Comparison of ENCODE assay signal across 16 cellular contexts in the genomic region with DNA sequence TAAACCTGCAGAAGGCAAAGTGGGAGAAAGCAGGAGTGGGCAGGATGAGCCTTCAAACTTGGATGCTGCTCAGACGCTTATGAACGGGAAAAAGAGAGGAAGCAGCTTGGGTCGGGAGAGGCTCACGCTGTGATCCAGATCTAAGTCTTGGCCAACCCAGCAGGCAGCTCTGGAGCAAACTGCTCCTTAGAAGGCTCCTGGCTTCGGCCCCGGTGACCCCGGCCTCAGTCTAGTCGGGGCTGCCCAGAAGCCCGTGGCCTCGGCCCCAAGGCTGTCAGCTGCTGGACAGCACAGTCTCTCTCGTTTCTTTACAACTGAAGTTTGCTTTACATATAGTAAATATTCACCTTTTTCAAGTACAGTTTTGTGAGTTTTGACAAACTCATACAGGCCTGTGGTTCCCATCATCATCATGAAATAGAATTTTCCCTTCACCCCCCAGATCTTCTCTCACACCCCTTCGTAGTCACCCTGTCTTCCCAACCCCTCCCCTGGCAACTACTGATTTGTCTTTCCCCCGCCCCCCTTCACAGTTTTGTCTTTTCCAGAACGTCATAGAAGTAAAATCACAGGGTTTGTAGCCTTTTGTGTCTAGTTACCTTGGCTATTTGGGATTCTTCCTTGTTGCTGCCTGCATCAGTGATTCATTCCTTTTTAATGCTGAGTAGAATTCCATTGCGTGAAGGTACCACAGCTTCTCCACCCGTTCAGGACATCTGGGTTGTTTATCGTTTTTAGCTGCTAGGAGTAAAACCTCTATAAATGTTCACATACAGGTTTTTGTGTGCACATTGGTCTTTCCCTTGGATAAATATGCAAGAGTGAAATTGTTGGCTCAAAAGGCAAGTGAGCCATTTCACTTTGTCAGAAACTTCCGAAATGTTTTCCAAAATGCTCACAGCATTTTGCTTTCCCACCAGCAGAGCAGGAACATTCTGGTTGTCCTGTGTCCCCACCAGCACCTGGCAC. TPM values are rescaled to one million over a fixed set of nuclear protein-coding genes. Genes with fewer than 3 reads are reported as not detected.
DNase-seq lines count a peak whose midpoint lies in the region; ATAC-seq, FAIRE-seq and TF ChIP-seq lines count a peak whose summit lies in the region.
"Had no signal": no experiment of that assay in that cellular context is flagged by ENCODE, and none has a peak within 500 bp of the region (broad histone marks: within the 10 kb centered on the region; RNA-seq: fewer than 3 reads in every experiment).

No MANE protein-coding gene starts in this region.

- H3K27me3 Mint-ChIP-seq in GM23338 (ENCODE audit: insufficient read depth, low read depth, poor library complexity) = peaks cover 6% of the 10 kb centered on the region

- no peak overlapping the region for H3K9ac ChIP-seq in K562 (ENCODE audit: insufficient read depth in 1 of 2, low read depth in 2 of 2, low read length in 2 of 2)

- intact Hi-C loops in K562 (cut with micrococcal nuclease) = no loop called here
- intact Hi-C loops in right cardiac atrium (cut with DNase I) = no loop called here
- intact Hi-C loops in stomach (cut with DNase I; ENCODE audit: low total_unique reads) = no loop called here

- no peak overlapping the region for H3K4me3 ChIP-seq in GM23338
- H3K4me3 ChIP-seq in K562 = no peak overlapping the region
- H3K4me3 ChIP-seq in right cardiac atrium (ENCODE audit: low read length) = no peak overlapping the region
- H3K4me3 ChIP-seq in stomach = no peak overlapping the region
- H3K4me3 ChIP-seq: SJCRH30 had no signal

- peaks cover 10% of the 10 kb centered on the region for H3K4me1 Mint-ChIP-seq in GM23338

- no peak overlapping the region; the same call in 1 of the 2 replicates for H3K27ac ChIP-seq in GM23338 (ENCODE audit: low read depth)
- H3K27ac ChIP-seq in K562 (ENCODE audit: extremely low read depth, low read depth, low read length) = no peak overlapping the region
- H3K27ac ChIP-seq in right cardiac atrium (ENCODE audit: low read length) = no peak overlapping the region
- H3K27ac ChIP-seq in stomach = no peak overlapping the region
- H3K27ac ChIP-seq: SJCRH30 had no signal

- TF ChIP-seq EP300 in K562 (IDR thresholded peaks at IDR 0.05; ENCODE audit: low read length) = no peak
- TF ChIP-seq EP300 in stomach (IDR thresholded peaks at IDR 0.05) = no peak

- no peak overlapping the region for H3K27ac Mint-ChIP-seq in GM23338
- H3K27ac Mint-ChIP-seq: CD4-positive, CD25-positive, alpha-beta regulatory T cell had no signal

- H3K9me1 ChIP-seq in K562 (ENCODE audit: control insufficient read depth, insufficient read depth, low read length) = no peaks in the 10 kb centered on the region

- peak overlapping the region; percentile 19; the same call in 1 of the 2 replicates for H2AFZ ChIP-seq in GM23338
- no peak overlapping the region for H2AFZ ChIP-seq in K562 (ENCODE audit: low read depth, low read length)

- 1% methylated on average over 18 of the region's 18 CpGs for WGBS in K562 (ENCODE audit: insufficient coverage, low coverage, missing lambda C conversion rate)
- 46% methylated on average over 18 of the region's 18 CpGs for WGBS in right cardiac atrium
- WGBS in stomach, 5 donors = 54 to 67% (median 59%) methylated on average over 17 to 18 of the region's 18 CpGs

- TF ChIP-seq CTCF in GM23338 (conservative IDR thresholded peaks at IDR 0.05; ENCODE audit: low read depth in 2 of 2) (no peak), K562 (IDR thresholded peaks at IDR 0.05 in 2 of 3, conservative IDR thresholded peaks at IDR 0.05 in 1 of 3; ENCODE audit: insufficient read depth in 2 of 3, low read depth in 1 of 3, low read length in 3 of 3) (no peak), stomach (IDR thresholded peaks at IDR 0.05) (no peak)

- in situ Hi-C loops in K562 (cut with MboI) = no loop called here

- H3K27me3 ChIP-seq in GM23338 (ENCODE audit: insufficient read depth) (no peaks in the 10 kb centered on the region), K562 (ENCODE audit: control insufficient read depth in 2 of 2, insufficient read depth in 2 of 2, low read length in 2 of 2) (peaks cover 55 to 86% of the 10 kb centered on the region in 2 experiments), right cardiac atrium (ENCODE audit: control insufficient read depth, insufficient read depth) (no peaks in the 10 kb centered on the region), stomach (peaks cover 0 to 6% (median 0%) of the 10 kb centered on the region in 3 donors)

- ATAC-seq in GM23338 (peak; percentile 17; the same call in 1 of the 3 replicates), K562 (peak; percentile 43; the same call in 2 of the 3 replicates), right cardiac atrium (peak; percentile 50 to 80), HG02885 (IDR thresholded peaks at IDR 0.05; ENCODE audit: poor library complexity, unreplicated experiment) (no peak)

- H3K4me3 Mint-ChIP-seq in GM23338 = no peak overlapping the region
- H3K4me3 Mint-ChIP-seq: CD4-positive, CD25-positive, alpha-beta regulatory T cell had no signal

- H3K36me3 ChIP-seq in GM23338 (ENCODE audit: insufficient read depth) = no peaks in the 10 kb centered on the region
- no peaks in the 10 kb centered on the region for H3K36me3 ChIP-seq in K562 (ENCODE audit: control insufficient read depth, insufficient read depth, low read length)
- H3K36me3 ChIP-seq in stomach = no peaks in the 10 kb centered on the region
- H3K36me3 ChIP-seq: SJCRH30 had no signal

- peak; percentile 19 for FAIRE-seq in K562 (lab: Jason Lieb, UNC)

- H3K79me2 ChIP-seq in GM23338 (replicated peaks; ENCODE audit: insufficient read depth) = no peaks in the 10 kb centered on the region
- H3K79me2 ChIP-seq in K562 (ENCODE audit: control insufficient read depth, insufficient read depth, low read length) = no peaks in the 10 kb centered on the region

- no peaks in the 10 kb centered on the region for H3F3A ChIP-seq in GM23338 (replicated peaks; ENCODE audit: low read depth)

- no peak overlapping the region for H3K4me2 ChIP-seq in GM23338
- no peak overlapping the region for H3K4me2 ChIP-seq in K562 (ENCODE audit: insufficient read depth, low read length)

- CTCF ChIA-PET in K562 (lab: Yijun Ruan, JAX; ENCODE audit: low intra/inter-chr PET ratio) = no interaction called here

- TF ChIP-seq POLR2A in K562 (conservative IDR thresholded peaks at IDR 0.05) (no peak), stomach (IDR thresholded peaks at IDR 0.05) (no peak)

- no peak for TF ChIP-seq RAD21 in K562 (CRISPR knock-in tag; conservative IDR thresholded peaks at IDR 0.05 in 1 of 2, IDR thresholded peaks at IDR 0.05 in 1 of 2)

- no peaks in the 10 kb centered on the region; the same call in 1 of the 2 replicates for H3K4me1 ChIP-seq in GM23338 (ENCODE audit: insufficient read depth)
- H3K4me1 ChIP-seq in K562 (replicated peaks in 1 of 2; ENCODE audit: control insufficient read depth in 2 of 2, insufficient read depth in 2 of 2, low read length in 2 of 2) = no peaks in the 10 kb centered on the region; a peak in 1 of 5 replicates
- peaks cover 6% of the 10 kb centered on the region for H3K4me1 ChIP-seq in right cardiac atrium (ENCODE audit: control insufficient read depth, insufficient read depth, low read length)
- no peaks in the 10 kb centered on the region for H3K4me1 ChIP-seq in stomach
- H3K4me1 ChIP-seq: SJCRH30 had no signal

- BruUV-seq in K562 (replicated peaks; lab: Mats Ljungman, UMichigan) = no TSS peak

- H4K20me1 ChIP-seq in GM23338 (replicated peaks; ENCODE audit: insufficient read depth) (no peaks in the 10 kb centered on the region), K562 (replicated peaks; ENCODE audit: control insufficient read depth, insufficient read depth, low read length) (peaks cover 11% of the 10 kb centered on the region)

- H3K9me3 ChIP-seq in K562 (replicated peaks; ENCODE audit: control insufficient read depth, insufficient read depth, low read depth, low read length) = no peaks in the 10 kb centered on the region
- H3K9me3 ChIP-seq in right cardiac atrium (ENCODE audit: control insufficient read depth, low read length) = no peaks in the 10 kb centered on the region
- no peaks in the 10 kb centered on the region for H3K9me3 ChIP-seq in stomach
- H3K9me3 ChIP-seq: SJCRH30 had no signal

- H3K9me3 Mint-ChIP-seq in GM23338 = no peaks in the 10 kb centered on the region
- H3K9me3 Mint-ChIP-seq: CD4-positive, CD25-positive, alpha-beta regulatory T cell had no signal

- DNase-seq in GM23338 (ENCODE audit: low spot score) (no peak), K562 (ENCODE audit: extremely low read depth in 1 of 4, low spot score in 3 of 4) (no peak), right cardiac atrium (peak; percentile 52 to 93 (median 87)), stomach (peak; percentile 1), inferior parietal cortex (ENCODE audit: extremely low spot score) (no peak), NCI-H2196 treated with DMSO at 0.1 percent for 48 hours (lab: John Stamatoyannopoulos, UW; ENCODE audit: unreplicated experiment) (no peak), NCI-H2081 treated with DMSO at 0.1 percent for 48 hours (lab: John Stamatoyannopoulos, UW) (no peak)
- DNase-seq: CD4-positive, CD25-positive, alpha-beta regulatory T cell; GDM1; KBM-7; NCI-H187; NCI-H748 treated with DMSO at 0.1 percent for 48 hours; SJCRH30; stimulated activated CD4-positive, alpha-beta T cell treated with anti-CD3 and anti-CD28 coated beads, Interleukin-2, amount 100 ng/mL, for 48 hours; stimulated activated naive CD4-positive, alpha-beta T cell treated with Interleukin-2 at 50 U/mL for 16 hours had no signal

- no peaks in the 10 kb centered on the region for H3K9me2 ChIP-seq in GM23338 (ENCODE audit: insufficient read depth)

- no peaks in the 10 kb centered on the region for H3K36me3 Mint-ChIP-seq in GM23338 (ENCODE audit: low read depth)
- H3K36me3 Mint-ChIP-seq: CD4-positive, CD25-positive, alpha-beta regulatory T cell had no signal

- POLR2A ChIA-PET in K562 (lab: Yijun Ruan, JAX) = interaction anchor here (0.6 to 1.2 kb wide), 2 partner anchors 36 to 735 kb away, joined by 3 read pairs; no protein-coding TSS in a partner anchor

RNA-seq across cellular contexts. Expression of a gene that starts 35.1 kb away (rescaled TPM):
- not detected in 2 replicates for total RNA-seq in GM23338 (2014; rRNA removed; shearing (Covaris generic))
- polyA plus RNA-seq in GM23338 (2016; fragmentation: Nextera tagmentation; extraction: Ambion mirVana) (not detected in 2 replicates), K562 (2011; rRNA removed) (0.08 TPM in 1 of 2 replicates, not detected in the other), K562 (2014; fragmentation: Illumina TruSeq; extraction: Trizol) (not detected in 2 replicates), K562 (2014; fragmentation: Nextera tagmentation; extraction: Ambion mirVana) (not detected), K562 (2014; rRNA removed) (not detected in 2 replicates), right cardiac atrium (0.81 TPM), stomach (under 1 TPM; 0.31 to 0.50 (median 0.46) TPM)
- not detected in 2 replicates for total RNA-seq in K562 (2011; cell fraction: chromatin; rRNA removed; ENCODE audit: low replicate concordance)
- 0.17 TPM in 1 of 2 replicates, not detected in the other for total RNA-seq in K562 (2011; cell fraction: nucleolus; rRNA removed)
- not detected in 2 replicates for total RNA-seq in K562 (2011; cell fraction: nucleoplasm; rRNA removed)
- total RNA-seq in K562 (2014; rRNA removed) (not detected in 2 replicates), K562 (2014; rRNA removed; fragmentation: Illumina TruSeq; extraction: Trizol) (not detected in 2 replicates), K562 (2015; rRNA removed; fragmentation: Illumina TruSeq; extraction: Trizol) (not detected in 2 replicates), K562 (2021) (not detected in 2 replicates), right cardiac atrium (under 1 TPM; 0.29 to 0.56 (median 0.38) TPM), stomach (100 to 1,000 TPM in 1 of 5 donors, 1 to 10 TPM in 1, under 1 TPM in 1, not detected in 2; under 0.01 to 155 (median 2.8) TPM)
- 0.03 TPM in 1 of 2 replicates, not detected in the other for polyA plus RNA-seq in K562 (2011; cell fraction: cytosol; rRNA removed)
- 0.03 and 0.24 TPM in 2 replicates for polyA plus RNA-seq in K562 (2011; cell fraction: nucleus; rRNA removed)
- polyA plus RNA-seq in K562 (2012) = 0.35 TPM in 1 of 2 replicates, not detected in the other
- polyA minus RNA-seq in K562 (2011; rRNA and poly(A)+ RNA removed) = not detected in 2 replicates
- not detected in 2 replicates for polyA minus RNA-seq in K562 (2011; cell fraction: cytosol; rRNA and poly(A)+ RNA removed)
- not detected in 2 replicates for polyA minus RNA-seq in K562 (2011; cell fraction: nucleus; rRNA and poly(A)+ RNA removed)
- total RNA-seq: CD4-positive, CD25-positive, alpha-beta regulatory T cell had no signal

RNA-seq across cellular contexts. Expression of a gene that starts 44.3 kb away (rescaled TPM):
- 56.0 and 82.8 TPM in 2 replicates for total RNA-seq in GM23338 (2014; rRNA removed; shearing (Covaris generic))
- polyA plus RNA-seq in GM23338 (2016; fragmentation: Nextera tagmentation; extraction: Ambion mirVana) (84.4 and 97.2 TPM in 2 replicates), K562 (2011; rRNA removed) (36.6 and 46.6 TPM in 2 replicates), K562 (2014; fragmentation: Illumina TruSeq; extraction: Trizol) (49.4 and 61.2 TPM in 2 replicates), K562 (2014; fragmentation: Nextera tagmentation; extraction: Ambion mirVana) (10 to 100 TPM; 20.8 to 21.5 TPM), K562 (2014; rRNA removed) (42.9 and 43.1 TPM in 2 replicates), right cardiac atrium (64.4 TPM), stomach (10 to 100 TPM; 18.7 to 20.7 (median 20.6) TPM)
- total RNA-seq in K562 (2011; cell fraction: chromatin; rRNA removed; ENCODE audit: low replicate concordance) = 32.2 and 105 TPM in 2 replicates
- 17.8 and 23.3 TPM in 2 replicates for total RNA-seq in K562 (2011; cell fraction: nucleolus; rRNA removed)
- total RNA-seq in K562 (2011; cell fraction: nucleoplasm; rRNA removed) = 30.4 and 33.7 TPM in 2 replicates
- total RNA-seq in K562 (2014; rRNA removed) (50.5 and 59.7 TPM in 2 replicates), K562 (2014; rRNA removed; fragmentation: Illumina TruSeq; extraction: Trizol) (65.1 and 72.5 TPM in 2 replicates), K562 (2015; rRNA removed; fragmentation: Illumina TruSeq; extraction: Trizol) (66.3 and 67.2 TPM in 2 replicates), K562 (2021) (37.2 and 39.8 TPM in 2 replicates), right cardiac atrium (10 to 100 TPM; 51.5 to 57.6 (median 53.4) TPM), stomach (100 to 1,000 TPM in 2 of 5 donors, 10 to 100 TPM in 3; 27.4 to 145 (median 92.2) TPM)
- 9.6 and 14.8 TPM in 2 replicates for polyA plus RNA-seq in K562 (2011; cell fraction: cytosol; rRNA removed)
- 22.9 and 23.2 TPM in 2 replicates for polyA plus RNA-seq in K562 (2011; cell fraction: nucleus; rRNA removed)
- polyA plus RNA-seq in K562 (2012) = 32.2 and 43.2 TPM in 2 replicates
- polyA minus RNA-seq in K562 (2011; rRNA and poly(A)+ RNA removed) = 52.1 and 66.1 TPM in 2 replicates
- 28.2 and 28.6 TPM in 2 replicates for polyA minus RNA-seq in K562 (2011; cell fraction: cytosol; rRNA and poly(A)+ RNA removed)
- 18.4 and 38.5 TPM in 2 replicates for polyA minus RNA-seq in K562 (2011; cell fraction: nucleus; rRNA and poly(A)+ RNA removed)

Comparison
In these comparisons a context has a peak if more than half of its experiments do, and no peak if none do; other contexts are left out.
1. DNase-seq: peak in right cardiac atrium (3 of 3) and stomach (single experiment); none in GM23338 (single experiment), K562 (0 of 4), inferior parietal cortex (single experiment), NCI-H2196 treated with DMSO at 0.1 percent for 48 hours (single experiment) and NCI-H2081 treated with DMSO at 0.1 percent for 48 hours (single experiment).